In the genomic region with DNA sequence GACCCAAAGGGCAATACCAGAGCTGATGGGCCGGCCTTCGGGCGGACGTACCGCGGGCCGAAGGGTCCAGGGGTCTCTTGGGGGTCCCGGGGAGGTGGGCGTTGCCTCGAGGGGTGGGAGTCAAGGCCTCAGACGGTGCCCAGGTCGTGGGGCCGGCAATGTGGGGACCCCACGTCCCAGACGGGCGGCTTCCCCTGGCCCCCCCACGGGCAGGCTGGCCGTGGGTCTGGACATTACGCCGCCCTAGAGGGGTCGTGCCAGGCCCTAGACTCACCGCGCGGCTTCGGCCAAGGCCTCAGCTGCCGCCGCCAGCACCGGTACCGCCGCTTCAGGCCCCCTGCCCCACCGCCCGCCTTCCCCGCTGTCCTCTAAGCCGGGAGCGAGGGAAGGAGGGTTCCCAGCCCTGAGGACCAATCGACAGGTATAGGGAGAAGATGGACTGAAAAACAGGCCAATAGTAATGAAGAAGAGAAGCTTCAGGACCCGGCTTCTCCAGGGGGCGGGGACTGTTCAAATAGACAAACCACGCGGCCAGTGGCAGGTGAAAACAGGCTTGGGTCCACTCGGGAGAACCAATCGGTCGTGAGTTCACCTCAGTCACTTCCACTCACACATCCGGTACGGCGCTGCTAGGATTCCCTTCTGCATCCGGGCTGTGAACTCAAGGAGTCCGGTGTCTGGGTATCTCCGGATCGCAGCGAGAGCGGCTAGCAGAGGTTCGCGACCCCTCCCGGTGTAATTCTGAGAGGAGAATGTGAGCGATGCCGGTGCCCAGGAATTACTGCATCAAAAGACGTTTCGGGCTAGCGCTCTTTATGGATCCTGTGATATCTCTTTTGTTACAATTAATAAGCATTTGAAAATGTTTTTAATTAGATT, we compare ENCODE assay signal across 8 cellular contexts. TPM values are rescaled to one million over a fixed set of nuclear protein-coding genes. Genes with fewer than 3 reads are reported as not detected.
DNase-seq lines count a peak whose midpoint lies in the region; ATAC-seq and TF ChIP-seq lines count a peak whose summit lies in the region.

Gene MTOR (minus strand): TSS at position 381 of the 879 bp plus-strand sequence. CDS start 3,142 bp downstream, outside the sequence.

- H3K4me3 Mint-ChIP-seq in CD4-positive, CD25-positive, alpha-beta regulatory T cell: peak within 1 kb of the TSS; percentile 85 to 92 (median 90)

- intact Hi-C loops in left lung (cut with DNase I): no loop called here

- TF ChIP-seq CTCF in left lung (IDR thresholded peaks at IDR 0.05): no peak

- H3K27me3 ChIP-seq in CD4-positive, CD25-positive, alpha-beta regulatory T cell (ENCODE audit: control insufficient read depth, insufficient read depth, low read length): no peaks in the 10 kb centered on the region
- no peaks in the 10 kb centered on the region for H3K27me3 ChIP-seq in left lung

- H3K4me3 ChIP-seq in CD4-positive, CD25-positive, alpha-beta regulatory T cell (ENCODE audit: low read depth, low read length): peak within 1 kb of the TSS; percentile 94
- peak within 1 kb of the TSS; percentile 83 to 98 for H3K4me3 ChIP-seq in left lung

- H3K4me1 Mint-ChIP-seq in CD4-positive, CD25-positive, alpha-beta regulatory T cell: peaks cover 0 to 27% (median 14%) of the 10 kb centered on the region in 4 donors

- no peaks in the 10 kb centered on the region for H3K9me3 Mint-ChIP-seq in CD4-positive, CD25-positive, alpha-beta regulatory T cell

- H3K27me3 Mint-ChIP-seq in CD4-positive, CD25-positive, alpha-beta regulatory T cell: peaks cover 5% of the 10 kb centered on the region

- peaks cover 14% of the 10 kb centered on the region for H3K36me3 Mint-ChIP-seq in CD4-positive, CD25-positive, alpha-beta regulatory T cell

- peak; percentile 97 to 98 for ATAC-seq in CD4-positive, CD25-positive, alpha-beta regulatory T cell (ENCODE audit: low read depth in 2 of 2)
- ATAC-seq in GM19395 (IDR thresholded peaks at IDR 0.05; ENCODE audit: unreplicated experiment) (peak; percentile 98), HG03565 (IDR thresholded peaks at IDR 0.05; ENCODE audit: unreplicated experiment) (peak; percentile 91), left lung (peak; percentile 100)

- H3K36me3 ChIP-seq in CD4-positive, CD25-positive, alpha-beta regulatory T cell (ENCODE audit: control insufficient read depth, insufficient read depth, low read length): peaks cover 17% of the 10 kb centered on the region
- peaks cover 0 to 20% of the 10 kb centered on the region in 2 donors for H3K36me3 ChIP-seq in left lung

- H3K27ac Mint-ChIP-seq in CD4-positive, CD25-positive, alpha-beta regulatory T cell: peak within 1 kb of the TSS; percentile 93 to 95 (median 93)

- peak; percentile 96 to 100 (median 98) for DNase-seq in CD4-positive, CD25-positive, alpha-beta regulatory T cell
- DNase-seq in NCI-H774 (lab: John Stamatoyannopoulos, UW) (peak; percentile 95), dermis blood vessel endothelial cell (peak; percentile 100), left lung (peak; percentile 93 to 99)
- DNase-seq in activated CD4-positive, alpha-beta T cell treated with anti-CD3 and anti-CD28 coated beads, Interleukin-2, amount 50 U/mL, for 4 hours: peak; percentile 96
- DNase-seq in stimulated activated CD4-positive, alpha-beta T cell treated with anti-CD3 and anti-CD28 coated beads, Interleukin-2, amount 100 ng/mL, for 48 hours: peak; percentile 89 to 95

- no peaks in the 10 kb centered on the region for H3K9me3 ChIP-seq in CD4-positive, CD25-positive, alpha-beta regulatory T cell (ENCODE audit: control insufficient read depth in 2 of 2, low read length in 2 of 2)
- H3K9me3 ChIP-seq in left lung: no peaks in the 10 kb centered on the region

- H3K27ac ChIP-seq in CD4-positive, CD25-positive, alpha-beta regulatory T cell (ENCODE audit: insufficient read depth, low read length, poor library complexity, severe bottlenecking): peak within 1 kb of the TSS; percentile 72
- peak within 1 kb of the TSS; percentile 57 to 76 for H3K27ac ChIP-seq in left lung

- peaks cover 16% of the 10 kb centered on the region for H3K4me1 ChIP-seq in CD4-positive, CD25-positive, alpha-beta regulatory T cell (ENCODE audit: control insufficient read depth, insufficient read depth, low read length, poor library complexity, severe bottlenecking)
- H3K4me1 ChIP-seq in left lung: peaks cover 0 to 19% of the 10 kb centered on the region in 2 donors

RNA-seq across cellular contexts. Expression of gene MTOR, which starts in this region (rescaled TPM):
- total RNA-seq in CD4-positive, CD25-positive, alpha-beta regulatory T cell: 48.2 TPM
- polyA plus RNA-seq in CD4-positive, CD25-positive, alpha-beta regulatory T cell: 1 to 10 TPM; 3.9 to 6.0 (median 4.6) TPM
- total RNA-seq in dermis blood vessel endothelial cell (63.5 and 86.6 TPM in 2 replicates), left lung (10 to 100 TPM; 38.9 to 41.5 TPM)

Comparison
In these comparisons a context has a peak if more than half of its experiments do, and no peak if none do; other contexts are left out.
1. Peak in every context shown above with its lines: DNase-seq, ATAC-seq, H3K4me3 ChIP-seq and H3K27ac ChIP-seq.